ENCODE assay signal across 8 cellular contexts in the genomic region with DNA sequence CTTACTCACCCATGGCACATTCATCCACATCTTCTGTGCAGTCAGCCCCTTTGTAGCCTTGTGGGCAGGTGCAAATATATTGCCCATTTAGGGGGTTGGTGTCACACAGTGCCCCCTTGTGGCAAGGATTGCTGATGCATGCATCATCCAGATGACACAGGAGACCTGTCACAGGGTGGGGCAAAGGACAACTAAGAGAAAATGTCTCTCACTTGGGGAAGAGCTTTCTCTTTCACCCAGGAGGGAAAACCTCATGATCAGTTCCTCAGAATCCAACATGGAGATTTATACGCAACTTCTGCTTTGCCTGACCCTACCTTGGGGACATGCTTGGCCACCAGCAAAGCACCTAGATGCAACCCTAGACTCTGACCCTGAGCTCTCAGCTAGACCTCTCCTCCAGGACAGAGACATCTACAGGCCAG.
A peak's percentile ranks its signal among the peaks of the same experiment; 100 is the strongest.
DNase-seq lines count a peak whose midpoint lies in the region; ATAC-seq and TF ChIP-seq lines count a peak whose summit lies in the region.

No MANE protein-coding gene starts in this region.

- intact Hi-C loops in PC-3 (cut with micrococcal nuclease) (no loop called here), prostate gland (cut with DNase I) (no loop called here)

- H3K4me2 ChIP-seq in PC-3 (ENCODE audit: low read length) = 0 out of 2 replicates have a peak overlapping the region, but pooled peaks have one; percentile 1

- BruUV-seq in PC-3 (replicated peaks; lab: Mats Ljungman, UMichigan) = no TSS peak

- no peak overlapping the region for H2AFZ ChIP-seq in PC-3 (ENCODE audit: low read length)

- H3K4me3 ChIP-seq in PC-3 (ENCODE audit: low read length) (no peak overlapping the region), fibroblast of villous mesenchyme (ENCODE audit: low read depth, low read length) (no peak overlapping the region), prostate gland (no peak overlapping the region)

- H3K27ac ChIP-seq in PC-3 (ENCODE audit: low read length) (no peak overlapping the region), prostate gland (no peak overlapping the region)

- ATAC-seq in HG02973 (IDR thresholded peaks at IDR 0.05; ENCODE audit: unreplicated experiment) (peak; percentile 78), PC-3 (peak; percentile 78)

- 88% methylated on average over 1 of the region's 1 CpG for WGBS in prostate gland

- H3K4me1 ChIP-seq in PC-3 (ENCODE audit: insufficient read depth, low read length) (peaks cover 27% of the 10 kb centered on the region), prostate gland (replicated peaks) (peaks cover 2% of the 10 kb centered on the region)

- H3K9me3 ChIP-seq in PC-3 (ENCODE audit: low read length) (no peaks in the 10 kb centered on the region), prostate gland (no peaks in the 10 kb centered on the region)

- TF ChIP-seq CTCF in PC-3 (conservative IDR thresholded peaks at IDR 0.05; ENCODE audit: low read depth, low read length) = peak; percentile 92
- peak; percentile 79 for TF ChIP-seq CTCF in fibroblast of villous mesenchyme (IDR thresholded peaks at IDR 0.05; ENCODE audit: insufficient read depth, low read depth, low read length)
- TF ChIP-seq CTCF in prostate gland (IDR thresholded peaks at IDR 0.05) = peak in 3 of 4 experiments; percentile 26 to 57 (median 54)

- H3K27me3 ChIP-seq in PC-3 (ENCODE audit: low read length) (no peaks in the 10 kb centered on the region), prostate gland (replicated peaks; ENCODE audit: insufficient read depth) (no peaks in the 10 kb centered on the region)

- DNase-seq in activated gamma-delta T cell treated with Interleukin-2 at 50 U/mL for 16 hours (peak; percentile 73), activated gamma-delta T cell (lab: John Stamatoyannopoulos, UW) (no peak), PC-3 (peak; percentile 85), fibroblast of villous mesenchyme (ENCODE audit: low read depth) (peak; percentile 44), prostate gland (ENCODE audit: low spot score) (no peak), NCI-H1092 (lab: John Stamatoyannopoulos, UW) (no peak)
- DNase-seq in activated T-cell treated with anti-CD3 and anti-CD28 coated beads, Interleukin-2, amount 50 U/mL, for 1 hour = peak; percentile 77

- POLR2A ChIA-PET in PC-3 (lab: Charles Lee; ENCODE audit: unreplicated experiment) = no interaction called here

- peaks cover 48% of the 10 kb centered on the region for H3K36me3 ChIP-seq in PC-3 (ENCODE audit: low read depth, low read length)
- H3K36me3 ChIP-seq in prostate gland = no peaks in the 10 kb centered on the region

- CTCF ChIA-PET in PC-3 (lab: Charles Lee) = interaction anchor here (0.9 kb wide), 1 partner anchor 14 kb away, joined by 3 read pairs; no protein-coding TSS in a partner anchor

- no peaks in the 10 kb centered on the region for H3F3A ChIP-seq in PC-3 (ENCODE audit: low read length, unreplicated experiment)

- peaks cover 6% of the 10 kb centered on the region; the same call in 1 of the 2 replicates for H3K79me2 ChIP-seq in PC-3 (ENCODE audit: low read length)

- no peaks in the 10 kb centered on the region for H4K20me1 ChIP-seq in PC-3 (ENCODE audit: low read length)

- H3K9ac ChIP-seq in PC-3 (ENCODE audit: low read length) = no peak overlapping the region

- TF ChIP-seq POLR2A in prostate gland (IDR thresholded peaks at IDR 0.05) = no peak

- no peaks in the 10 kb centered on the region for H3K9me2 ChIP-seq in PC-3 (replicated peaks; ENCODE audit: low read length)

Comparison
In these comparisons a context has a peak if more than half of its experiments do, and no peak if none do; other contexts are left out.
1. DNase-seq: peak in activated gamma-delta T cell treated with Interleukin-2 at 50 U/mL for 16 hours (single experiment), PC-3 (single experiment), activated T-cell treated with anti-CD3 and anti-CD28 coated beads, Interleukin-2, amount 50 U/mL, for 1 hour (single experiment) and fibroblast of villous mesenchyme (single experiment); none in activated gamma-delta T cell (single experiment), prostate gland (single experiment) and NCI-H1092 (single experiment).
2. Peak in every context shown above with its lines, with median percentiles within 50 percentile points of each other: CTCF ChIP-seq.